8 cellular contexts compared by ENCODE assay signal in the genomic region with DNA sequence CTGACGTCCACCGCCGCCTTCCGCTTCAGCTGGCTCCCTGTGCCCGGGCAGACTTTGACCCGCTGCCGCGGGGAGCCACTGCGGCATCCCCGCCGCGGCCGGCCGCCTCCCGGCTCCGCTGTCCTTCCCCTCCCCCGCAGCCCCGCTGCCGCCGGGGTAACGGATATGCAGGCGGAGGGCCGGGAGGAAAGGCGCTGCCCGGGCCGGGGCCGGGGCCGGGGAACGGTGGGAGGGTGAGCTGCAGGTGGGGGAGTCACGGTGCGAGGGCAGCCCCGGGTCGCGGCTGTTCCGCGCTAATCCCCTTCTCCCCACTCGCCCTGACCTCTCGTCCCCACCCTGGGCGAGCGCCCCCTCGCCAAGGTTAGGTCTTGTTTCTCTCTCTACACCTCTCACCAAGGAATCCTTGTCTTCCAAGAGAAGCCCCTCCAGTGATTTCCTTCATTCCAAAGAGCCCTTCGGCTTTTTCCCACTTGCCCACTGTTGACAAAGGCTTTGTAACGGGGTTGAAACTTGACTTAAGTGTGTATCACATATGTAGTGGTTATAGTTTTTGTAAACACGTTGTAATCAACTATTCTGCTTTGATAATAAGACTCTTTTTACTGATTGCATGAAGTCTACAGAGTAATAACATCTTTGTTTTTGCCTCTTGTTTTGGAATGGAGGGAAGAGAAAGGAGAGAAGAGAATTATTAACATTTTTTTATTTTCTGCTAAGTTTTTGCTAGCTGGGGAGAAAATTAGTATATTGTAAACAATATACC. TPM values are rescaled to one million over a fixed set of nuclear protein-coding genes. Genes with fewer than 3 reads are reported as not detected.
DNase-seq lines count a peak whose midpoint lies in the region; ATAC-seq and TF ChIP-seq lines count a peak whose summit lies in the region.

No MANE protein-coding gene starts in this region.

- H3K4me3 ChIP-seq in HFF-Myc (replicated peaks; ENCODE audit: low read depth, low read length): peak overlapping the region; percentile 80
- H3K4me3 ChIP-seq in NB4 (ENCODE audit: low read depth, low read length): peak overlapping the region; percentile 86
- H3K4me3 ChIP-seq in colonic mucosa: peak overlapping the region; percentile 84
- peak overlapping the region; percentile 51 for H3K4me3 ChIP-seq in lower leg skin (ENCODE audit: low read depth, poor library complexity, severe bottlenecking)

- no peak for TF ChIP-seq POLR2A in NB4 (IDR thresholded peaks at IDR 0.05; ENCODE audit: extremely low read depth, insufficient read length)
- no peak for TF ChIP-seq POLR2A in lower leg skin (IDR thresholded peaks at IDR 0.05)

- H3K4me1 Mint-ChIP-seq in activated B cell treated with CpG ODN at 0.5 μM for 24 hours: peaks cover 17% of the 10 kb centered on the region

- ATAC-seq in activated B cell treated with CpG ODN at 0.5 μM for 24 hours (ENCODE audit: low read depth): peak; percentile 33

- no peaks in the 10 kb centered on the region for H3K9me3 ChIP-seq in colonic mucosa

- no peak for TF ChIP-seq CTCF in HFF-Myc (IDR thresholded peaks at IDR 0.05; ENCODE audit: low read depth, low read length, missing control alignments)
- TF ChIP-seq CTCF in NB4 (IDR thresholded peaks at IDR 0.05; ENCODE audit: low read depth, low read length): peak; percentile 18
- no peak for TF ChIP-seq CTCF in activated B cell treated with CpG ODN at 0.5 μM for 24 hours (IDR thresholded peaks at IDR 0.05)
- no peak for TF ChIP-seq CTCF in colonic mucosa (IDR thresholded peaks at IDR 0.05)
- TF ChIP-seq CTCF in lower leg skin (IDR thresholded peaks at IDR 0.05): no peak

- DNase-seq in NCI-H1417 (lab: John Stamatoyannopoulos, UW): peak in 2 of 3 experiments; percentile 88 to 92
- no peak for DNase-seq in NCI-H1417 treated with DMSO at 0.1 percent for 48 hours (lab: John Stamatoyannopoulos, UW)
- DNase-seq in HFF-Myc (ENCODE audit: extremely low read depth, low read depth): no peak
- no peak for DNase-seq in NB4 (ENCODE audit: low read depth)
- peak; percentile 71 for DNase-seq in activated B cell treated with CpG ODN at 0.5 μM for 24 hours
- DNase-seq in colonic mucosa: peak; percentile 64
- DNase-seq in lower leg skin (ENCODE audit: low spot score in 2 of 2): peak in 1 of 2 donors; percentile 91
- DNase-seq in stimulated activated CD4-positive, alpha-beta T cell treated with anti-CD3 and anti-CD28 coated beads, TNF-alpha, amount 100 ng/mL, for 48 hours (ENCODE audit: low read depth in 3 of 3): peak in 2 of 3 donors; percentile 27 to 64

- peak overlapping the region; percentile 95 for H3K27ac ChIP-seq in colonic mucosa

- H3K36me3 Mint-ChIP-seq in activated B cell treated with CpG ODN at 0.5 μM for 24 hours (ENCODE audit: low read depth): peaks cover 5% of the 10 kb centered on the region

- WGBS in lower leg skin, 2 donors: 0 to 2% methylated on average over 18 to 38 of the region's 44 CpGs

- H3K4me1 ChIP-seq in colonic mucosa: peaks cover 6% of the 10 kb centered on the region

- CTCF ChIA-PET in activated B cell treated with CpG ODN at 0.5 μM for 24 hours (lab: Charles Lee): interaction anchor here (0.6 to 1.3 kb wide), 3 partner anchors 19 to 232 kb away, joined by 4 read pairs; a partner anchor contains a TSS

- H3K27ac Mint-ChIP-seq in activated B cell treated with CpG ODN at 0.5 μM for 24 hours: peak overlapping the region; percentile 88

- intact Hi-C loops in activated B cell treated with CpG ODN at 0.5 μM for 24 hours (cut with micrococcal nuclease) (loop anchor here (1.0 to 10.0 kb wide), 13 partner anchors 130 to 1760 kb away; a partner anchor contains a TSS), colonic mucosa (cut with DNase I) (loop anchor here (10.0 kb wide), 1 partner anchor 232 kb away; no protein-coding TSS in a partner anchor), lower leg skin (cut with DNase I; ENCODE audit: low total_unique reads) (loop anchor here (10.0 kb wide), 1 partner anchor 128 kb away; a partner anchor contains a TSS)

- H3K4me3 Mint-ChIP-seq in activated B cell treated with CpG ODN at 0.5 μM for 24 hours: no peak overlapping the region

- peak overlapping the region; percentile 77 to 90 for H3K9ac ChIP-seq in colonic mucosa (ENCODE audit: low read depth in 2 of 2, low read length in 2 of 2)

- H3K27me3 ChIP-seq in colonic mucosa: no peaks in the 10 kb centered on the region

- H3K27me3 Mint-ChIP-seq in activated B cell treated with CpG ODN at 0.5 μM for 24 hours: no peaks in the 10 kb centered on the region

- H3K36me3 ChIP-seq in colonic mucosa: no peaks in the 10 kb centered on the region

- POLR2A ChIA-PET in activated B cell treated with CpG ODN at 0.5 μM for 24 hours (lab: Charles Lee): interaction anchor here (0.7 to 1.9 kb wide), 3 partner anchors 20 to 401 kb away, joined by 3 to 10 read pairs (median 4); a partner anchor contains a TSS

- no peaks in the 10 kb centered on the region for H3K9me3 Mint-ChIP-seq in activated B cell treated with CpG ODN at 0.5 μM for 24 hours

RNA-seq across cellular contexts. Expression of a gene that starts 0.7 kb away (rescaled TPM):
- total RNA-seq in activated B cell treated with CpG ODN at 0.5 μM for 24 hours (17.1 and 20.4 TPM in 2 replicates), colonic mucosa (10 to 100 TPM; 20.5 to 25.8 TPM), lower leg skin (10 to 100 TPM; 10.1 to 25.4 (median 14.1) TPM)

Comparison
In these comparisons a context has a peak if more than half of its experiments do, and no peak if none do; other contexts are left out.
1. DNase-seq: peak in NCI-H1417 (2 of 3), activated B cell treated with CpG ODN at 0.5 μM for 24 hours (single experiment), colonic mucosa (single experiment) and stimulated activated CD4-positive, alpha-beta T cell treated with anti-CD3 and anti-CD28 coated beads, TNF-alpha, amount 100 ng/mL, for 48 hours (2 of 3); none in NCI-H1417 treated with DMSO at 0.1 percent for 48 hours (single experiment), HFF-Myc (single experiment) and NB4 (single experiment).
2. Peak in every context shown above with its lines, with median percentiles within 50 percentile points of each other: H3K4me3 ChIP-seq.